ENCODE assay signal across 16 cellular contexts in genomic region chr12:108381793-108382436, GRCh38. TPM values are rescaled to one million over a fixed set of nuclear protein-coding genes. Genes with fewer than 3 reads are reported as not detected.
A peak's percentile ranks its signal among the peaks of the same experiment; 100 is the strongest.
DNase-seq lines count a peak whose midpoint lies in the region; ATAC-seq and TF ChIP-seq lines count a peak whose summit lies in the region.
"Had no signal": no experiment of that assay in that cellular context is flagged by ENCODE, and none has a peak within 500 bp of the region (broad histone marks: within the 10 kb centered on the region; RNA-seq: fewer than 3 reads in every experiment).

No MANE protein-coding gene starts in this region.

- no peak overlapping the region for H2AFZ ChIP-seq in neural cell (ENCODE audit: low read depth, low read length)
- H2AFZ ChIP-seq: parathyroid adenoma had no signal

- no peak for TF ChIP-seq EP300 in neural cell (conservative IDR thresholded peaks at IDR 0.05; ENCODE audit: poor library complexity, severe bottlenecking)

- no peak overlapping the region for H3K4me3 Mint-ChIP-seq in endothelial cell (ENCODE audit: unreplicated experiment)
- H3K4me3 Mint-ChIP-seq: CD8-positive, alpha-beta memory T cell; type B pancreatic cell had no signal

- no peaks in the 10 kb centered on the region for H3K9me3 Mint-ChIP-seq in endothelial cell (ENCODE audit: unreplicated experiment)

- H3K27me3 Mint-ChIP-seq in endothelial cell (ENCODE audit: unreplicated experiment), result peaks cover 4% of the 10 kb centered on the region

- H3K9me2 ChIP-seq in neural cell (ENCODE audit: insufficient read depth, low read length), result no peaks in the 10 kb centered on the region

- DNase-seq in DMS 273 (lab: John Stamatoyannopoulos, UW; ENCODE audit: unreplicated experiment), result peak; percentile 45
- DNase-seq in DMS 273 treated with DMSO at 0.1 percent for 48 hours (lab: John Stamatoyannopoulos, UW), result no peak
- peak; percentile 19 for DNase-seq in OCI-M1 (lab: John Stamatoyannopoulos, UW)
- DNase-seq in endothelial cell (ENCODE audit: low spot score), result peak; percentile 59
- DNase-seq: activated CD8-positive, alpha-beta memory T cell treated with anti-CD3 and anti-CD28 coated beads for 24 hours; CD8-positive, alpha-beta memory T cell; stimulated activated CD8-positive, alpha-beta memory T cell treated with anti-CD3 and anti-CD28 coated beads, Interleukin-4, amount 100 ng/mL, for 48 hours; T1000 had no signal

- no peak overlapping the region for H3K4me3 ChIP-seq in neural cell (ENCODE audit: low read length)

- no peaks in the 10 kb centered on the region for H3F3A ChIP-seq in neural cell (ENCODE audit: insufficient read depth, low read length, poor library complexity, severe bottlenecking)

- H4K20me1 ChIP-seq in neural cell (ENCODE audit: insufficient read depth), result no peaks in the 10 kb centered on the region

- H3K9ac ChIP-seq in neural cell (ENCODE audit: low read length), result no peak overlapping the region
- H3K9ac ChIP-seq: parathyroid adenoma had no signal

- no peak for TF ChIP-seq RAD21 in neural cell (conservative IDR thresholded peaks at IDR 0.05)

- no peak overlapping the region for H3K4me2 ChIP-seq in neural cell (ENCODE audit: low read length)

- no peaks in the 10 kb centered on the region for H3K36me3 ChIP-seq in neural cell (ENCODE audit: insufficient read depth, low read length)

- no peaks in the 10 kb centered on the region for H3K9me3 ChIP-seq in neural cell (ENCODE audit: low read length)

- no peaks in the 10 kb centered on the region for H3K79me2 ChIP-seq in neural cell (replicated peaks; ENCODE audit: insufficient read depth, low read length)
- H3K79me2 ChIP-seq: parathyroid adenoma had no signal

- no peak overlapping the region for H3K27ac ChIP-seq in neural cell (ENCODE audit: low read length)
- H3K27ac ChIP-seq: 22Rv1, parathyroid adenoma had no signal

- TF ChIP-seq POLR2A in GM18505 (IDR thresholded peaks at IDR 0.05; ENCODE audit: borderline replicate concordance, extremely low read depth, insufficient read depth, insufficient read length), result no peak

- peaks cover 4% of the 10 kb centered on the region for H3K36me3 Mint-ChIP-seq in endothelial cell (ENCODE audit: low read depth, unreplicated experiment)
- H3K36me3 Mint-ChIP-seq: CD8-positive, alpha-beta memory T cell; type B pancreatic cell had no signal

- no peak for TF ChIP-seq CTCF in endothelial cell (IDR thresholded peaks at IDR 0.05; ENCODE audit: unreplicated experiment)
- no peak for TF ChIP-seq CTCF in neural cell (IDR thresholded peaks at IDR 0.05; ENCODE audit: poor library complexity, severe bottlenecking)

- H3K4me1 Mint-ChIP-seq in endothelial cell (ENCODE audit: unreplicated experiment), result no peaks in the 10 kb centered on the region
- H3K4me1 Mint-ChIP-seq: CD8-positive, alpha-beta memory T cell had no signal

- ATAC-seq in GM21447 (IDR thresholded peaks at IDR 0.05; ENCODE audit: unreplicated experiment), result no peak
- ATAC-seq in GM18505 (IDR thresholded peaks at IDR 0.05; ENCODE audit: unreplicated experiment), result no peak
- ATAC-seq in HG02852 (IDR thresholded peaks at IDR 0.05; ENCODE audit: unreplicated experiment), result no peak
- ATAC-seq: Panc1 had no signal

- H3K27ac Mint-ChIP-seq in endothelial cell (ENCODE audit: unreplicated experiment), result no peak overlapping the region
- H3K27ac Mint-ChIP-seq: CD8-positive, alpha-beta memory T cell; type B pancreatic cell had no signal

- no peaks in the 10 kb centered on the region for H3K27me3 ChIP-seq in neural cell (ENCODE audit: insufficient read depth, low read depth, low read length)

TF ChIP-seq in neural cell, 6 proteins besides CTCF, POLR2A, EP300 and RAD21:
- TF ChIP-seq EZH2 (IDR thresholded peaks at IDR 0.05; ENCODE audit: borderline replicate concordance, insufficient read depth, low read length, poor library complexity, severe bottlenecking), result no peak
- TF ChIP-seq, protein P1, sequence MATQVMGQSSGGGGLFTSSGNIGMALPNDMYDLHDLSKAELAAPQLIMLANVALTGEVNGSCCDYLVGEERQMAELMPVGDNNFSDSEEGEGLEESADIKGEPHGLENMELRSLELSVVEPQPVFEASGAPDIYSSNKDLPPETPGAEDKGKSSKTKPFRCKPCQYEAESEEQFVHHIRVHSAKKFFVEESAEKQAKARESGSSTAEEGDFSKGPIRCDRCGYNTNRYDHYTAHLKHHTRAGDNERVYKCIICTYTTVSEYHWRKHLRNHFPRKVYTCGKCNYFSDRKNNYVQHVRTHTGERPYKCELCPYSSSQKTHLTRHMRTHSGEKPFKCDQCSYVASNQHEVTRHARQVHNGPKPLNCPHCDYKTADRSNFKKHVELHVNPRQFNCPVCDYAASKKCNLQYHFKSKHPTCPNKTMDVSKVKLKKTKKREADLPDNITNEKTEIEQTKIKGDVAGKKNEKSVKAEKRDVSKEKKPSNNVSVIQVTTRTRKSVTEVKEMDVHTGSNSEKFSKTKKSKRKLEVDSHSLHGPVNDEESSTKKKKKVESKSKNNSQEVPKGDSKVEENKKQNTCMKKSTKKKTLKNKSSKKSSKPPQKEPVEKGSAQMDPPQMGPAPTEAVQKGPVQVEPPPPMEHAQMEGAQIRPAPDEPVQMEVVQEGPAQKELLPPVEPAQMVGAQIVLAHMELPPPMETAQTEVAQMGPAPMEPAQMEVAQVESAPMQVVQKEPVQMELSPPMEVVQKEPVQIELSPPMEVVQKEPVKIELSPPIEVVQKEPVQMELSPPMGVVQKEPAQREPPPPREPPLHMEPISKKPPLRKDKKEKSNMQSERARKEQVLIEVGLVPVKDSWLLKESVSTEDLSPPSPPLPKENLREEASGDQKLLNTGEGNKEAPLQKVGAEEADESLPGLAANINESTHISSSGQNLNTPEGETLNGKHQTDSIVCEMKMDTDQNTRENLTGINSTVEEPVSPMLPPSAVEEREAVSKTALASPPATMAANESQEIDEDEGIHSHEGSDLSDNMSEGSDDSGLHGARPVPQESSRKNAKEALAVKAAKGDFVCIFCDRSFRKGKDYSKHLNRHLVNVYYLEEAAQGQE (IDR thresholded peaks at IDR 0.05; ENCODE audit: borderline replicate concordance), result peak; percentile 39

RNA-seq across cellular contexts. Expression of gene CMKLR1, which starts 42.8 kb away (rescaled TPM):
- total RNA-seq in endothelial cell (ENCODE audit: unreplicated experiment), result 0.51 TPM
- 0.06 TPM in 1 of 2 replicates, not detected in the other for polyA plus RNA-seq in neural cell
- polyA minus RNA-seq in neural cell, result 0.12 TPM in 1 of 2 replicates, not detected in the other
